In the genomic region with DNA sequence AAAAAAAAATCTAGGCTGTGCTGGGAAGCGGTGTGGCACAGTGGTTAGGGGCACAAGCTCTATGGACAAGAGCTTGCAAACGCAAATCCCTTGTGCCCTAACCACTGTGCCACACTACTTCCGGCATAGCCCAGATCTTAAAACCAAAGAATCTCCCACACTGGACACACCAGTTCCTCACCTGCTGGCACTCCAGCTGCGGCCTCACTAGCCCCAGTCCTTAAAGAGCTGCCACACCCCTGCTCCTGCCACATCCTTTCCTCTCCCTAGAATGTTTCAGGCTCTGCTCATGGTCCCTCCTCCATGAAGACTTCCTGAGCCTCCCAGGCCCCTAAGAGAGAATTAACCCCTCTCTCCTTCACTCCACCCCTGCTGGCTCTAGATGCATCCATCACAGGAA, we compare ENCODE assay signal across 36 cellular contexts.
"Had no signal": no experiment of that assay in that cellular context is flagged by ENCODE, and none has a peak within 500 bp of the region (broad histone marks: within the 10 kb centered on the region; RNA-seq: fewer than 3 reads in every experiment).

No MANE protein-coding gene starts in this region.

- H3K27ac ChIP-seq: adrenal gland, ascending aorta, body of pancreas, brain microvascular endothelial cell, breast epithelium, cardiac muscle cell had no signal

- H3K4me1 ChIP-seq: adrenal gland, ascending aorta, body of pancreas, breast epithelium had no signal

- H3K36me3 ChIP-seq: adrenal gland, ascending aorta, brain microvascular endothelial cell, breast epithelium, cardiac muscle cell had no signal

- H3K27me3 ChIP-seq: adrenal gland, ascending aorta, body of pancreas, brain microvascular endothelial cell, breast epithelium, cardiac muscle cell had no signal

- H3K27ac Mint-ChIP-seq: activated naive CD4-positive, alpha-beta T cell treated with anti-CD3 and anti-CD28 coated beads for 36 hours; activated naive CD4-positive, alpha-beta T cell treated with anti-CD3 and anti-CD28 coated beads, Interleukin-2, amount 10 ng/mL, durations not matched to agents 7 days and 5 days; activated naive CD4-positive, alpha-beta T cell treated with anti-CD3 and anti-CD28 coated beads, Interleukin-2, amount 50 U/mL, for 72 hours; activated naive CD8-positive, alpha-beta T cell; activated naive CD8-positive, alpha-beta T cell treated with anti-CD3 and anti-CD28 coated beads for 36 hours; activated naive CD8-positive, alpha-beta T cell treated with anti-CD3 and anti-CD28 coated beads, Interleukin-2, amount 10 ng/mL, durations not matched to agents 7 days and 5 days; activated naive CD8-positive, alpha-beta T cell treated with anti-CD3 and anti-CD28 coated beads, Interleukin-2, amount 50 U/mL, for 24 hours; activated T-cell treated with anti-CD3 and anti-CD28 coated beads, Interleukin-2, amount 50 U/mL, for 24 hours; activated T-cell treated with anti-CD3 and anti-CD28 coated beads, Interleukin-2, amount 50 U/mL, for 72 hours; activated T-helper 1 cell treated with anti-CD3 and anti-CD28 coated beads, Interleukin-12 subunit alpha, Interleukin-12 subunit beta, Interleukin-2, Interleukin-4 antibody, amounts not matched to agents 30 ng/mL and 10 ng/mL and 1 ng/mL, durations not matched to agents 14 hours and 24 hours and 36 hours; activated T-helper 17 cell treated with anti-CD3 and anti-CD28 coated beads, Interleukin-2, amount 50 U/mL, for 72 hours; activated T-helper 2 cell treated with anti-CD3 and anti-CD28 coated beads, Interferon-gamma antibody, Interleukin-2, Interleukin-4, amounts not matched to agents 10 μg/mL and 5 μg/mL and 100 μg/mL, durations not matched to agents 14 hours and 24 hours and 36 hours; brain had no signal

- H3K4me1 Mint-ChIP-seq: activated naive CD4-positive, alpha-beta T cell treated with anti-CD3 and anti-CD28 coated beads, Interleukin-2, amount 10 ng/mL, durations not matched to agents 7 days and 5 days; activated naive CD8-positive, alpha-beta T cell treated with anti-CD3 and anti-CD28 coated beads, Interleukin-2, amount 10 ng/mL, durations not matched to agents 7 days and 5 days; activated T-helper 17 cell treated with anti-CD3 and anti-CD28 coated beads, Interleukin-2, amount 50 U/mL, for 72 hours; brain; central memory CD8-positive, alpha-beta T cell had no signal

- ATAC-seq: activated naive CD4-positive, alpha-beta T cell treated with anti-CD3 and anti-CD28 coated beads, Interleukin-2, amount 50 U/mL, for 72 hours; activated naive CD8-positive, alpha-beta T cell treated with anti-CD3 and anti-CD28 coated beads, Interleukin-2, amount 50 U/mL, for 24 hours; activated T-cell treated with anti-CD3 and anti-CD28 coated beads, Interleukin-2, amount 50 U/mL, for 4 hours; activated T-cell treated with anti-CD3 and anti-CD28 coated beads, Interleukin-2, amount 50 U/mL, for 72 hours; activated T-helper 17 cell treated with anti-CD3 and anti-CD28 coated beads, Interleukin-2, amount 50 U/mL, for 72 hours; body of pancreas had no signal

- H3K36me3 Mint-ChIP-seq: activated naive CD4-positive, alpha-beta T cell treated with anti-CD3 and anti-CD28 coated beads, Interleukin-2, amount 10 ng/mL, durations not matched to agents 7 days and 5 days; activated naive CD4-positive, alpha-beta T cell treated with anti-CD3 and anti-CD28 coated beads, Interleukin-2, amount 50 U/mL, for 72 hours; activated naive CD8-positive, alpha-beta T cell; activated naive CD8-positive, alpha-beta T cell treated with anti-CD3 and anti-CD28 coated beads for 36 hours; activated naive CD8-positive, alpha-beta T cell treated with anti-CD3 and anti-CD28 coated beads, Interleukin-2, amount 10 ng/mL, durations not matched to agents 7 days and 5 days; brain had no signal

- H3K4me3 ChIP-seq: adrenal gland, ascending aorta, body of pancreas, breast epithelium, cardiac muscle cell had no signal

- H3K9me3 ChIP-seq: adrenal gland, ascending aorta, body of pancreas, breast epithelium had no signal

- H3K4me3 Mint-ChIP-seq: activated naive CD4-positive, alpha-beta T cell treated with anti-CD3 and anti-CD28 coated beads for 36 hours; activated naive CD4-positive, alpha-beta T cell treated with anti-CD3 and anti-CD28 coated beads, Interleukin-2, amount 10 ng/mL, durations not matched to agents 7 days and 5 days; activated naive CD8-positive, alpha-beta T cell; activated naive CD8-positive, alpha-beta T cell treated with anti-CD3 and anti-CD28 coated beads for 36 hours; activated naive CD8-positive, alpha-beta T cell treated with anti-CD3 and anti-CD28 coated beads, Interleukin-2, amount 10 ng/mL, durations not matched to agents 7 days and 5 days; activated naive CD8-positive, alpha-beta T cell treated with anti-CD3 and anti-CD28 coated beads, Interleukin-2, amount 50 U/mL, for 24 hours; activated T-cell treated with anti-CD3 and anti-CD28 coated beads, Interleukin-2, amount 50 U/mL, for 24 hours; activated T-cell treated with anti-CD3 and anti-CD28 coated beads, Interleukin-2, amount 50 U/mL, for 4 hours; activated T-cell treated with anti-CD3 and anti-CD28 coated beads, Interleukin-2, amount 50 U/mL, for 72 hours; activated T-helper 1 cell treated with anti-CD3 and anti-CD28 coated beads, Interleukin-12 subunit alpha, Interleukin-12 subunit beta, Interleukin-2, Interleukin-4 antibody, amounts not matched to agents 30 ng/mL and 10 ng/mL and 1 ng/mL, durations not matched to agents 14 hours and 24 hours and 36 hours; activated T-helper 17 cell treated with anti-CD3 and anti-CD28 coated beads, Interleukin-2, amount 50 U/mL, for 72 hours; brain; central memory CD8-positive, alpha-beta T cell had no signal

- DNase-seq: activated effector memory CD4-positive, alpha-beta T cell treated with anti-CD3 and anti-CD28 coated beads, Interleukin-2, amount 50 U/mL, for 16 hours; activated effector memory CD4-positive, alpha-beta T cell treated with Interleukin-2 at 50 U/mL for 16 hours; activated gamma-delta T cell; activated gamma-delta T cell treated with Interleukin-2 at 50 U/mL for 16 hours; activated naive CD4-positive, alpha-beta T cell; activated naive CD4-positive, alpha-beta T cell treated with anti-CD3 and anti-CD28 coated beads for 36 hours; activated naive CD4-positive, alpha-beta T cell treated with anti-CD3 and anti-CD28 coated beads, Interleukin-2, amount 10 ng/mL, durations not matched to agents 7 days and 5 days; activated naive CD4-positive, alpha-beta T cell treated with Interleukin-2 at 50 U/mL for 16 hours; activated naive CD8-positive, alpha-beta T cell treated with anti-CD3 and anti-CD28 coated beads for 36 hours; activated naive CD8-positive, alpha-beta T cell treated with anti-CD3 and anti-CD28 coated beads, Interleukin-2, amount 10 ng/mL, durations not matched to agents 7 days and 5 days; activated naive CD8-positive, alpha-beta T cell treated with anti-CD3 and anti-CD28 coated beads, Interleukin-2, amount 50 U/mL, for 24 hours; activated T-cell treated with anti-CD3 and anti-CD28 coated beads, Interleukin-2, amount 50 U/mL, for 1 hour; activated T-cell treated with anti-CD3 and anti-CD28 coated beads, Interleukin-2, amount 50 U/mL, for 24 hours; activated T-cell treated with anti-CD3 and anti-CD28 coated beads, Interleukin-2, amount 50 U/mL, for 4 hours; activated T-cell treated with anti-CD3 and anti-CD28 coated beads, Interleukin-2, amount 50 U/mL, for 48 hours; activated T-cell treated with anti-CD3 and anti-CD28 coated beads, Interleukin-2, amount 50 U/mL, for 72 hours; adrenal gland; amniotic stem cell; amygdala; anterior cingulate cortex; aorta; body of pancreas; brain microvascular endothelial cell; caudate nucleus; central memory CD4-positive, alpha-beta T cell; cerebellar nuclear complex had no signal

- H3K9me3 Mint-ChIP-seq: activated naive CD4-positive, alpha-beta T cell treated with anti-CD3 and anti-CD28 coated beads for 36 hours; activated naive CD8-positive, alpha-beta T cell treated with anti-CD3 and anti-CD28 coated beads, Interleukin-2, amount 10 ng/mL, durations not matched to agents 7 days and 5 days; activated T-cell treated with anti-CD3 and anti-CD28 coated beads, Interleukin-2, amount 50 U/mL, for 24 hours; activated T-cell treated with anti-CD3 and anti-CD28 coated beads, Interleukin-2, amount 50 U/mL, for 4 hours; activated T-cell treated with anti-CD3 and anti-CD28 coated beads, Interleukin-2, amount 50 U/mL, for 72 hours; activated T-helper 1 cell treated with anti-CD3 and anti-CD28 coated beads, Interleukin-12 subunit alpha, Interleukin-12 subunit beta, Interleukin-2, Interleukin-4 antibody, amounts not matched to agents 30 ng/mL and 10 ng/mL and 1 ng/mL, durations not matched to agents 14 hours and 24 hours and 36 hours; activated T-helper 17 cell treated with anti-CD3 and anti-CD28 coated beads, Interleukin-2, amount 50 U/mL, for 72 hours; activated T-helper 2 cell treated with anti-CD3 and anti-CD28 coated beads, Interferon-gamma antibody, Interleukin-2, Interleukin-4, amounts not matched to agents 10 μg/mL and 5 μg/mL and 100 μg/mL, durations not matched to agents 14 hours and 24 hours and 36 hours; central memory CD8-positive, alpha-beta T cell had no signal
